8 cellular contexts compared by ENCODE assay signal in the genomic region with DNA sequence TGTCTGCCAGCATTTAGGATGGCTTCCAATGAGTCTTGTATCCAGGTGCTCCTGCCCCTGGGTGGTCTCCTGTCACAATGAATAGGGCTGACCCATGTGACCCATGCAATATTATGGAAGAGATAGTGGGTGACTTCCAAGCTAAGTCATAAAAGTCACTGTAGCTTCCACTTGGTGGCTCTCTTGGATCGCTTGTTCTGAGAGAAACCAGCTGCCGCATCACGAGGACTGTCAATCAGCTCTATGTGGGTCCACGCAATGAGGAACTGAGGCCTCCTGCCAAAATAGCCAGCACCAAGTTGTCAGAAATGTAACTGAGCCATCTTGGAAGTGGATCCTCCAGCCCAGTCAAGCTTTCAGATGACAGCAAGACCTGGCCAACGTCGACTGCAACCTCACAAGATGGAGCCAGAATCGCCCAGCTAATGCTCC. TPM values are rescaled to one million over a fixed set of nuclear protein-coding genes. Genes with fewer than 3 reads are reported as not detected.
DNase-seq lines count a peak whose midpoint lies in the region; ATAC-seq and TF ChIP-seq lines count a peak whose summit lies in the region.

No MANE protein-coding gene starts in this region.

- H3K4me3 ChIP-seq in upper lobe of right lung: no peak overlapping the region

- no peaks in the 10 kb centered on the region for H3K9me3 ChIP-seq in upper lobe of right lung

- peaks cover 30% of the 10 kb centered on the region for H3K36me3 ChIP-seq in upper lobe of right lung

- no peaks in the 10 kb centered on the region for H3K27me3 Mint-ChIP-seq in activated T-helper 17 cell treated with anti-CD3 and anti-CD28 coated beads, Interleukin-2, amount 50 U/mL, for 72 hours

- peak; percentile 83 for ATAC-seq in upper lobe of right lung
- no peak for ATAC-seq in HG03159 (IDR thresholded peaks at IDR 0.05; ENCODE audit: unreplicated experiment)
- ATAC-seq in HG02678 (IDR thresholded peaks at IDR 0.05; ENCODE audit: unreplicated experiment): no peak
- no peak for ATAC-seq in activated T-helper 17 cell treated with anti-CD3 and anti-CD28 coated beads, Interleukin-2, amount 50 U/mL, for 72 hours (replicated peaks)

- no peak overlapping the region for H3K4me3 Mint-ChIP-seq in activated T-helper 17 cell treated with anti-CD3 and anti-CD28 coated beads, Interleukin-2, amount 50 U/mL, for 72 hours

- peaks cover 15% of the 10 kb centered on the region for H3K4me1 Mint-ChIP-seq in activated T-helper 17 cell treated with anti-CD3 and anti-CD28 coated beads, Interleukin-2, amount 50 U/mL, for 72 hours

- intact Hi-C loops in upper lobe of right lung (cut with DNase I): loop anchor here (5.0 kb wide), 1 partner anchor 114 kb away; no protein-coding TSS in a partner anchor

- DNase-seq in DMS153 treated with DMSO at 0.1 percent for 48 hours (lab: John Stamatoyannopoulos, UW; ENCODE audit: unreplicated experiment) (peak; percentile 52), LHCN-M2 (ENCODE audit: low read depth) (peak; percentile 92), hepatic stellate cell (ENCODE audit: low spot score) (peak; percentile 58), upper lobe of right lung (peak; percentile 73)

- no peaks in the 10 kb centered on the region for H3K4me1 ChIP-seq in upper lobe of right lung

- H3K9me3 Mint-ChIP-seq in activated T-helper 17 cell treated with anti-CD3 and anti-CD28 coated beads, Interleukin-2, amount 50 U/mL, for 72 hours: no peaks in the 10 kb centered on the region

- TF ChIP-seq CTCF in VCaP (conservative IDR thresholded peaks at IDR 0.05) (peak; percentile 68), upper lobe of right lung (IDR thresholded peaks at IDR 0.05) (peak; percentile 32)

- no peak overlapping the region for H3K27ac Mint-ChIP-seq in activated T-helper 17 cell treated with anti-CD3 and anti-CD28 coated beads, Interleukin-2, amount 50 U/mL, for 72 hours

- peak overlapping the region; percentile 69 for H3K27ac ChIP-seq in VCaP
- no peak overlapping the region for H3K27ac ChIP-seq in upper lobe of right lung

- peaks cover 29% of the 10 kb centered on the region for H3K36me3 Mint-ChIP-seq in activated T-helper 17 cell treated with anti-CD3 and anti-CD28 coated beads, Interleukin-2, amount 50 U/mL, for 72 hours (ENCODE audit: low read depth)

- no peaks in the 10 kb centered on the region for H3K27me3 ChIP-seq in upper lobe of right lung

RNA-seq across cellular contexts. Expression of gene MATN4, which starts 14.9 kb away (rescaled TPM):
- total RNA-seq in LHCN-M2 (2014; rRNA removed) (0.23 TPM in 1 of 2 replicates, not detected in the other), upper lobe of right lung (0.29 TPM)
- 0.05 TPM for polyA plus RNA-seq in LHCN-M2 (2012)
- under 1 TPM; 0.11 to 0.66 TPM for total RNA-seq in activated T-helper 17 cell treated with anti-CD3 and anti-CD28 coated beads, Interleukin-2, amount 50 U/mL, for 72 hours

RNA-seq across cellular contexts. Expression of gene RBPJL, which starts 16.3 kb away (rescaled TPM):
- total RNA-seq in LHCN-M2 (2014; rRNA removed) (not detected in 2 replicates), upper lobe of right lung (not detected)
- not detected for polyA plus RNA-seq in LHCN-M2 (2012)
- not detected for total RNA-seq in activated T-helper 17 cell treated with anti-CD3 and anti-CD28 coated beads, Interleukin-2, amount 50 U/mL, for 72 hours

RNA-seq across cellular contexts. Expression of gene SDC4, which starts 25.3 kb away (rescaled TPM):
- total RNA-seq in LHCN-M2 (2014; rRNA removed) (102 and 126 TPM in 2 replicates), upper lobe of right lung (345 TPM)
- 92.1 TPM for polyA plus RNA-seq in LHCN-M2 (2012)
- total RNA-seq in activated T-helper 17 cell treated with anti-CD3 and anti-CD28 coated beads, Interleukin-2, amount 50 U/mL, for 72 hours: 10 to 100 TPM; 21.6 to 62.6 TPM

RNA-seq across cellular contexts. Expression of gene SYS1, which starts 40.0 kb away (rescaled TPM):
- 23.6 and 30.2 TPM in 2 replicates for total RNA-seq in LHCN-M2 (2014; rRNA removed)
- polyA plus RNA-seq in LHCN-M2 (2012): 16.2 TPM
- 46.5 TPM for total RNA-seq in upper lobe of right lung
- 10 to 100 TPM; 29.9 to 32.9 TPM for total RNA-seq in activated T-helper 17 cell treated with anti-CD3 and anti-CD28 coated beads, Interleukin-2, amount 50 U/mL, for 72 hours

RNA-seq across cellular contexts. Expression of gene TP53TG5, which starts 55.2 kb away (rescaled TPM):
- total RNA-seq in LHCN-M2 (2014; rRNA removed): not detected in 2 replicates
- 0.32 TPM for polyA plus RNA-seq in LHCN-M2 (2012)
- not detected for total RNA-seq in upper lobe of right lung
- under 1 TPM; 0.11 to 0.50 TPM for total RNA-seq in activated T-helper 17 cell treated with anti-CD3 and anti-CD28 coated beads, Interleukin-2, amount 50 U/mL, for 72 hours
